Comparison of ENCODE assay signal across 11 cellular contexts in the genomic region with DNA sequence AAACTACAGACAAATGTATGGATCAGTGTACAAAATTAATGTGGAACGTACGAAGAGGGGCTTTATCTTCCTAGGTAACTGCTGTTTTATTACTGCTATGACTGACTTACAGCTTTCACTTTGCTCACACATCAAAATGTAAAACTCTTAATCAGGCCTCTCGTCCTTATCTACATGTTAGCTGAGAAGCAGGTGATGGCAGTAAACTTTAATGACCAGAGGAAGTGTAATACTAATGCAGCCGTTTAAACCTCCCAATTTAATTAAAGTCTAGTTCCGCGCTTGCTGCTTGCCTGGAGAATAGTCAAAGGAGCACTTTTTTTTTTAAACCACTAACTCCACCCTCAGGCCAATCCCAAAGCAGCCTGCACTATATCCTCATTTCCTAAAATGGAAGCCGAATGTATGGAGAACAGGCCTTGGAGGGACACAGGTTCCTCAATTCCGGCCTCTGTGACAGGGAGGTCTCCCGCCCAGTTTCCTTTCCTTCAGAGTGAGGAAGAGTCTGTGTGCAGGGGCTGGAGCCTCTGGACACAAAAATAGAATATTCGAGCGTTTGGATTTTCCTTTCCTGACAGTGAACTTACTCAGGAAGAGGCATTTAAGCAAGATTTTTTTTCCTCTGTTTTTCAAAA. TPM values are rescaled to one million over a fixed set of nuclear protein-coding genes. Genes with fewer than 3 reads are reported as not detected.
DNase-seq lines count a peak whose midpoint lies in the region; ATAC-seq and TF ChIP-seq lines count a peak whose summit lies in the region.
"Had no signal": no experiment of that assay in that cellular context is flagged by ENCODE, and none has a peak within 500 bp of the region (broad histone marks: within the 10 kb centered on the region; RNA-seq: fewer than 3 reads in every experiment).

No MANE protein-coding gene starts in this region.

- DNase-seq in MV-4-11 (lab: John Stamatoyannopoulos, UW) (peak; percentile 30), choroid plexus epithelial cell (ENCODE audit: low read depth) (peak; percentile 37), left lung (no peak), cortex of kidney (lab: John Stamatoyannopoulos, UW) (no peak), NCI-H2107 treated with DMSO at 0.1 percent for 48 hours (lab: John Stamatoyannopoulos, UW; ENCODE audit: unreplicated experiment) (no peak), HT-29 (ENCODE audit: low spot score) (no peak)
- no peak for DNase-seq in activated naive CD4-positive, alpha-beta T cell treated with anti-CD3 and anti-CD28 coated beads, Interleukin-2, amount 50 U/mL, for 16 hours
- DNase-seq: activated CD4-positive, alpha-beta T cell treated with anti-CD3 and anti-CD28 coated beads for 36 hours had no signal

- ATAC-seq in left lung, result no peak
- ATAC-seq: activated CD4-positive, alpha-beta T cell treated with anti-CD3 and anti-CD28 coated beads for 36 hours had no signal

- H3K36me3 ChIP-seq in left lung (no peaks in the 10 kb centered on the region), subcutaneous abdominal adipose tissue (ENCODE audit: control insufficient read depth in 5 of 5, insufficient read depth in 5 of 5, low read length in 5 of 5) (no peaks in the 10 kb centered on the region)
- H3K36me3 ChIP-seq: neutrophil had no signal

- no peak overlapping the region for H3K9ac ChIP-seq in subcutaneous abdominal adipose tissue (ENCODE audit: low read length in 5 of 5)

- H3K27ac ChIP-seq in left lung (peak overlapping the region; percentile 17 to 64), subcutaneous abdominal adipose tissue (ENCODE audit: low read depth, low read length) (peak overlapping the region; percentile 74)
- H3K27ac ChIP-seq: neutrophil had no signal

- TF ChIP-seq CTCF in choroid plexus epithelial cell (conservative IDR thresholded peaks at IDR 0.05; ENCODE audit: low read depth, low read length) (no peak), left lung (IDR thresholded peaks at IDR 0.05) (no peak)

- no peaks in the 10 kb centered on the region for H3K9me3 ChIP-seq in left lung
- H3K9me3 ChIP-seq in subcutaneous abdominal adipose tissue (ENCODE audit: control insufficient read depth in 5 of 5, low read length in 5 of 5), result no peaks in the 10 kb centered on the region
- H3K9me3 ChIP-seq: neutrophil had no signal

- H3K4me1 ChIP-seq in left lung, result peaks cover 14 to 42% of the 10 kb centered on the region in 2 donors
- H3K4me1 ChIP-seq in subcutaneous abdominal adipose tissue (ENCODE audit: control insufficient read depth in 5 of 5, insufficient read depth in 5 of 5, low read length in 5 of 5), result peaks cover 15 to 91% (median 60%) of the 10 kb centered on the region in 5 donors

- H3K27me3 ChIP-seq in left lung (no peaks in the 10 kb centered on the region), subcutaneous abdominal adipose tissue (ENCODE audit: control insufficient read depth in 5 of 5, insufficient read depth in 4 of 5, low read length in 5 of 5) (no peaks in the 10 kb centered on the region)
- H3K27me3 ChIP-seq: neutrophil had no signal

- intact Hi-C loops in left lung (cut with DNase I), result no loop called here

- no peak overlapping the region for H3K4me3 ChIP-seq in choroid plexus epithelial cell (ENCODE audit: low read depth, low read length)
- H3K4me3 ChIP-seq in left lung, result no peak overlapping the region
- peak overlapping the region in 3 of 5 donors; percentile 8 to 18 (median 9) for H3K4me3 ChIP-seq in subcutaneous abdominal adipose tissue (ENCODE audit: low read depth in 1 of 5, low read length in 5 of 5)
- H3K4me3 ChIP-seq: GM12878 had no signal

RNA-seq across cellular contexts. Expression of a gene that starts 36.7 kb away (rescaled TPM):
- 10 to 100 TPM; 27.5 to 30.2 TPM for total RNA-seq in left lung
- 14.7 and 21.3 TPM in 2 replicates for total RNA-seq in HT-29 (2014; rRNA removed; shearing (Covaris generic))
- total RNA-seq: activated CD4-positive, alpha-beta T cell treated with anti-CD3 and anti-CD28 coated beads for 36 hours had no signal

Comparison
In these comparisons a context has a peak if more than half of its experiments do, and no peak if none do; other contexts are left out.
1. DNase-seq: peak in MV-4-11 (single experiment) and choroid plexus epithelial cell (single experiment); none in left lung (0 of 2), cortex of kidney (single experiment), NCI-H2107 treated with DMSO at 0.1 percent for 48 hours (single experiment), HT-29 (single experiment) and activated naive CD4-positive, alpha-beta T cell treated with anti-CD3 and anti-CD28 coated beads, Interleukin-2, amount 50 U/mL, for 16 hours (single experiment).
2. H3K4me3 ChIP-seq: peak in subcutaneous abdominal adipose tissue (3 of 5); none in choroid plexus epithelial cell (single experiment) and left lung (0 of 2).